ENCODE assay signal across 38 cellular contexts in the genomic region with DNA sequence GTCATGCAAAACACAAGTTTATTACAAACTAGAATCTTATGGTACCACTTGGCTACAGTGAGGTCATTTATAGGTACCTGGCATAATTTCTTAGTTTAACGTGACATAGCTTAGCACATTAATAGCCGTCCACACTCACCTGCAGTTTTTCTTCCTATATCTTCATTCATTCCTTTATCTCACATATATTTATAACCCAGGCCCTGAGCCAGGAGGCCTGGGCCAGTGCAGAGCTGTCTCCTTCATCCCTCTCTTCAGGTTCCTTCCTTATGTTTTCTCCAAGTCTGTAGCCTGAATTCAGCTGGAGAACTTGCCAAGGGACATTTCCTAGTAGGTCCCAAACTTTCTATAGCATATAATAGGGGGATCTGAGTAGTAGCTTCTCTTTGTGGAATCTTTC.
"Had no signal": no experiment of that assay in that cellular context is flagged by ENCODE, and none has a peak within 500 bp of the region (broad histone marks: within the 10 kb centered on the region; RNA-seq: fewer than 3 reads in every experiment).

No MANE protein-coding gene starts in this region.

- H3K36me3 Mint-ChIP-seq: activated naive CD4-positive, alpha-beta T cell treated with anti-CD3 and anti-CD28 coated beads, Interleukin-2, amount 10 ng/mL, durations not matched to agents 7 days and 5 days; activated naive CD4-positive, alpha-beta T cell treated with anti-CD3 and anti-CD28 coated beads, Interleukin-2, amount 50 U/mL, for 24 hours; activated naive CD4-positive, alpha-beta T cell treated with anti-CD3 and anti-CD28 coated beads, Interleukin-2, amount 50 U/mL, for 72 hours; activated naive CD8-positive, alpha-beta T cell; activated naive CD8-positive, alpha-beta T cell treated with anti-CD3 and anti-CD28 coated beads for 36 hours; activated naive CD8-positive, alpha-beta T cell treated with anti-CD3 and anti-CD28 coated beads, Interleukin-2, amount 10 ng/mL, durations not matched to agents 7 days and 5 days; brain had no signal

- H3K4me3 ChIP-seq: adrenal gland, ascending aorta, body of pancreas, breast epithelium, cardiac muscle cell had no signal

- ATAC-seq: activated naive CD4-positive, alpha-beta T cell treated with anti-CD3 and anti-CD28 coated beads, Interleukin-2, amount 50 U/mL, for 72 hours; activated naive CD8-positive, alpha-beta T cell treated with anti-CD3 and anti-CD28 coated beads, Interleukin-2, amount 50 U/mL, for 24 hours; activated T-cell treated with anti-CD3 and anti-CD28 coated beads, Interleukin-2, amount 50 U/mL, for 4 hours; activated T-cell treated with anti-CD3 and anti-CD28 coated beads, Interleukin-2, amount 50 U/mL, for 72 hours; activated T-helper 17 cell treated with anti-CD3 and anti-CD28 coated beads, Interleukin-2, amount 50 U/mL, for 72 hours; body of pancreas had no signal

- H3K4me1 Mint-ChIP-seq: activated naive CD4-positive, alpha-beta T cell treated with anti-CD3 and anti-CD28 coated beads, Interleukin-2, amount 10 ng/mL, durations not matched to agents 7 days and 5 days; activated naive CD4-positive, alpha-beta T cell treated with anti-CD3 and anti-CD28 coated beads, Interleukin-2, amount 50 U/mL, for 24 hours; activated naive CD8-positive, alpha-beta T cell treated with anti-CD3 and anti-CD28 coated beads for 36 hours; activated naive CD8-positive, alpha-beta T cell treated with anti-CD3 and anti-CD28 coated beads, Interleukin-2, amount 10 ng/mL, durations not matched to agents 7 days and 5 days; activated naive CD8-positive, alpha-beta T cell treated with anti-CD3 and anti-CD28 coated beads, Interleukin-2, amount 50 U/mL, for 24 hours; activated T-helper 17 cell treated with anti-CD3 and anti-CD28 coated beads, Interleukin-2, amount 50 U/mL, for 72 hours; central memory CD8-positive, alpha-beta T cell had no signal

- H3K27me3 ChIP-seq: adrenal gland, ascending aorta, body of pancreas, brain microvascular endothelial cell, breast epithelium, cardiac muscle cell had no signal

- H3K4me1 ChIP-seq: adrenal gland, ascending aorta, body of pancreas, breast epithelium had no signal

- H3K4me3 Mint-ChIP-seq: activated naive CD4-positive, alpha-beta T cell treated with anti-CD3 and anti-CD28 coated beads for 36 hours; activated naive CD4-positive, alpha-beta T cell treated with anti-CD3 and anti-CD28 coated beads, Interleukin-2, amount 10 ng/mL, durations not matched to agents 7 days and 5 days; activated naive CD4-positive, alpha-beta T cell treated with anti-CD3 and anti-CD28 coated beads, Interleukin-2, amount 50 U/mL, for 24 hours; activated naive CD8-positive, alpha-beta T cell; activated naive CD8-positive, alpha-beta T cell treated with anti-CD3 and anti-CD28 coated beads for 36 hours; activated naive CD8-positive, alpha-beta T cell treated with anti-CD3 and anti-CD28 coated beads, Interleukin-2, amount 10 ng/mL, durations not matched to agents 7 days and 5 days; activated naive CD8-positive, alpha-beta T cell treated with anti-CD3 and anti-CD28 coated beads, Interleukin-2, amount 50 U/mL, for 24 hours; activated T-cell treated with anti-CD3 and anti-CD28 coated beads, Interleukin-2, amount 50 U/mL, for 24 hours; activated T-cell treated with anti-CD3 and anti-CD28 coated beads, Interleukin-2, amount 50 U/mL, for 4 hours; activated T-cell treated with anti-CD3 and anti-CD28 coated beads, Interleukin-2, amount 50 U/mL, for 72 hours; activated T-helper 1 cell treated with anti-CD3 and anti-CD28 coated beads, Interleukin-12 subunit alpha, Interleukin-12 subunit beta, Interleukin-2, Interleukin-4 antibody, amounts not matched to agents 30 ng/mL and 10 ng/mL and 1 ng/mL, durations not matched to agents 14 hours and 24 hours and 36 hours; activated T-helper 17 cell treated with anti-CD3 and anti-CD28 coated beads, Interleukin-2, amount 50 U/mL, for 72 hours; brain; central memory CD8-positive, alpha-beta T cell had no signal

- H3K27ac ChIP-seq: adrenal gland, ascending aorta, body of pancreas, brain microvascular endothelial cell, breast epithelium, cardiac muscle cell had no signal

- H3K27me3 Mint-ChIP-seq: activated naive CD8-positive, alpha-beta T cell treated with anti-CD3 and anti-CD28 coated beads for 36 hours; activated naive CD8-positive, alpha-beta T cell treated with anti-CD3 and anti-CD28 coated beads, Interleukin-2, amount 10 ng/mL, durations not matched to agents 7 days and 5 days; activated naive CD8-positive, alpha-beta T cell treated with anti-CD3 and anti-CD28 coated beads, Interleukin-2, amount 50 U/mL, for 24 hours; brain; central memory CD8-positive, alpha-beta T cell had no signal

- DNase-seq: activated effector memory CD4-positive, alpha-beta T cell treated with anti-CD3 and anti-CD28 coated beads, Interleukin-2, amount 50 U/mL, for 16 hours; activated effector memory CD4-positive, alpha-beta T cell treated with Interleukin-2 at 50 U/mL for 16 hours; activated gamma-delta T cell; activated gamma-delta T cell treated with Interleukin-2 at 50 U/mL for 16 hours; activated naive CD4-positive, alpha-beta T cell; activated naive CD4-positive, alpha-beta T cell treated with anti-CD3 and anti-CD28 coated beads for 36 hours; activated naive CD4-positive, alpha-beta T cell treated with anti-CD3 and anti-CD28 coated beads, Interleukin-2, amount 10 ng/mL, durations not matched to agents 7 days and 5 days; activated naive CD4-positive, alpha-beta T cell treated with anti-CD3 and anti-CD28 coated beads, Interleukin-2, amount 50 U/mL, for 16 hours; activated naive CD4-positive, alpha-beta T cell treated with Interleukin-2 at 50 U/mL for 16 hours; activated naive CD8-positive, alpha-beta T cell treated with anti-CD3 and anti-CD28 coated beads for 36 hours; activated naive CD8-positive, alpha-beta T cell treated with anti-CD3 and anti-CD28 coated beads, Interleukin-2, amount 10 ng/mL, durations not matched to agents 7 days and 5 days; activated naive CD8-positive, alpha-beta T cell treated with anti-CD3 and anti-CD28 coated beads, Interleukin-2, amount 50 U/mL, for 24 hours; activated T-cell treated with anti-CD3 and anti-CD28 coated beads, Interleukin-2, amount 50 U/mL, for 1 hour; activated T-cell treated with anti-CD3 and anti-CD28 coated beads, Interleukin-2, amount 50 U/mL, for 24 hours; activated T-cell treated with anti-CD3 and anti-CD28 coated beads, Interleukin-2, amount 50 U/mL, for 4 hours; activated T-cell treated with anti-CD3 and anti-CD28 coated beads, Interleukin-2, amount 50 U/mL, for 48 hours; activated T-cell treated with anti-CD3 and anti-CD28 coated beads, Interleukin-2, amount 50 U/mL, for 72 hours; adrenal gland; amniotic stem cell; amygdala; anterior cingulate cortex; aorta; body of pancreas; brain microvascular endothelial cell; caudate nucleus; central memory CD4-positive, alpha-beta T cell; cerebellar nuclear complex had no signal

- H3K9me3 ChIP-seq: adrenal gland, ascending aorta, body of pancreas, breast epithelium had no signal

- H3K36me3 ChIP-seq: adrenal gland, ascending aorta, brain microvascular endothelial cell, breast epithelium, cardiac muscle cell had no signal

- H3K9me3 Mint-ChIP-seq: activated naive CD4-positive, alpha-beta T cell treated with anti-CD3 and anti-CD28 coated beads for 36 hours; activated naive CD4-positive, alpha-beta T cell treated with anti-CD3 and anti-CD28 coated beads, Interleukin-2, amount 10 ng/mL, durations not matched to agents 7 days and 5 days; activated naive CD4-positive, alpha-beta T cell treated with anti-CD3 and anti-CD28 coated beads, Interleukin-2, amount 50 U/mL, for 24 hours; activated naive CD4-positive, alpha-beta T cell treated with anti-CD3 and anti-CD28 coated beads, Interleukin-2, amount 50 U/mL, for 72 hours; activated naive CD8-positive, alpha-beta T cell treated with anti-CD3 and anti-CD28 coated beads for 36 hours; activated naive CD8-positive, alpha-beta T cell treated with anti-CD3 and anti-CD28 coated beads, Interleukin-2, amount 10 ng/mL, durations not matched to agents 7 days and 5 days; activated naive CD8-positive, alpha-beta T cell treated with anti-CD3 and anti-CD28 coated beads, Interleukin-2, amount 50 U/mL, for 24 hours; activated T-cell treated with anti-CD3 and anti-CD28 coated beads, Interleukin-2, amount 50 U/mL, for 24 hours; activated T-cell treated with anti-CD3 and anti-CD28 coated beads, Interleukin-2, amount 50 U/mL, for 4 hours; activated T-helper 1 cell treated with anti-CD3 and anti-CD28 coated beads, Interleukin-12 subunit alpha, Interleukin-12 subunit beta, Interleukin-2, Interleukin-4 antibody, amounts not matched to agents 30 ng/mL and 10 ng/mL and 1 ng/mL, durations not matched to agents 14 hours and 24 hours and 36 hours; activated T-helper 17 cell treated with anti-CD3 and anti-CD28 coated beads, Interleukin-2, amount 50 U/mL, for 72 hours; activated T-helper 2 cell treated with anti-CD3 and anti-CD28 coated beads, Interferon-gamma antibody, Interleukin-2, Interleukin-4, amounts not matched to agents 10 μg/mL and 5 μg/mL and 100 μg/mL, durations not matched to agents 14 hours and 24 hours and 36 hours; brain; central memory CD8-positive, alpha-beta T cell had no signal

- H3K27ac Mint-ChIP-seq: activated naive CD4-positive, alpha-beta T cell treated with anti-CD3 and anti-CD28 coated beads for 36 hours; activated naive CD4-positive, alpha-beta T cell treated with anti-CD3 and anti-CD28 coated beads, Interleukin-2, amount 10 ng/mL, durations not matched to agents 7 days and 5 days; activated naive CD4-positive, alpha-beta T cell treated with anti-CD3 and anti-CD28 coated beads, Interleukin-2, amount 50 U/mL, for 24 hours; activated naive CD4-positive, alpha-beta T cell treated with anti-CD3 and anti-CD28 coated beads, Interleukin-2, amount 50 U/mL, for 72 hours; activated naive CD8-positive, alpha-beta T cell; activated naive CD8-positive, alpha-beta T cell treated with anti-CD3 and anti-CD28 coated beads for 36 hours; activated naive CD8-positive, alpha-beta T cell treated with anti-CD3 and anti-CD28 coated beads, Interleukin-2, amount 10 ng/mL, durations not matched to agents 7 days and 5 days; activated naive CD8-positive, alpha-beta T cell treated with anti-CD3 and anti-CD28 coated beads, Interleukin-2, amount 50 U/mL, for 24 hours; activated T-cell treated with anti-CD3 and anti-CD28 coated beads, Interleukin-2, amount 50 U/mL, for 24 hours; activated T-cell treated with anti-CD3 and anti-CD28 coated beads, Interleukin-2, amount 50 U/mL, for 72 hours; activated T-helper 1 cell treated with anti-CD3 and anti-CD28 coated beads, Interleukin-12 subunit alpha, Interleukin-12 subunit beta, Interleukin-2, Interleukin-4 antibody, amounts not matched to agents 30 ng/mL and 10 ng/mL and 1 ng/mL, durations not matched to agents 14 hours and 24 hours and 36 hours; activated T-helper 17 cell treated with anti-CD3 and anti-CD28 coated beads, Interleukin-2, amount 50 U/mL, for 72 hours; activated T-helper 2 cell treated with anti-CD3 and anti-CD28 coated beads, Interferon-gamma antibody, Interleukin-2, Interleukin-4, amounts not matched to agents 10 μg/mL and 5 μg/mL and 100 μg/mL, durations not matched to agents 14 hours and 24 hours and 36 hours; brain had no signal
